ENCODE assay signal across 10 cellular contexts in genomic region chr11:82750643-82751139, GRCh38. TPM values are rescaled to one million over a fixed set of nuclear protein-coding genes. Genes with fewer than 3 reads are reported as not detected.
DNase-seq lines count a peak whose midpoint lies in the region; ATAC-seq and TF ChIP-seq lines count a peak whose summit lies in the region.
"Had no signal": no experiment of that assay in that cellular context is flagged by ENCODE, and none has a peak within 500 bp of the region (broad histone marks: within the 10 kb centered on the region; RNA-seq: fewer than 3 reads in every experiment).

No MANE protein-coding gene starts in this region.

- no peak overlapping the region for H3K4me3 ChIP-seq in right lobe of liver
- H3K4me3 ChIP-seq: cardiac muscle cell had no signal

- no peak for TF ChIP-seq CTCF in right lobe of liver (IDR thresholded peaks at IDR 0.05)

- no peak for TF ChIP-seq POLR2A in right lobe of liver (IDR thresholded peaks at IDR 0.05)

- ATAC-seq in HG02610 (IDR thresholded peaks at IDR 0.05; ENCODE audit: unreplicated experiment) (peak; percentile 78), SK-N-SH treated with all-trans-retinoic acid at 6 μM for 48 hours (peak; percentile 66), right lobe of liver (no peak), GM21381 (IDR thresholded peaks at IDR 0.05; ENCODE audit: unreplicated experiment) (no peak)

- H3K4me1 ChIP-seq in right lobe of liver: no peaks in the 10 kb centered on the region
- H3K4me1 ChIP-seq: parathyroid adenoma had no signal

- no peaks in the 10 kb centered on the region for H3K9me3 ChIP-seq in right lobe of liver

- no peak overlapping the region for H3K27ac ChIP-seq in right lobe of liver
- H3K27ac ChIP-seq: cardiac muscle cell, parathyroid adenoma had no signal

- no peaks in the 10 kb centered on the region for H3K27me3 ChIP-seq in right lobe of liver
- H3K27me3 ChIP-seq: cardiac muscle cell had no signal

- no peaks in the 10 kb centered on the region for H3K36me3 ChIP-seq in right lobe of liver
- H3K36me3 ChIP-seq: cardiac muscle cell had no signal

- 39% methylated on average over 7 of the region's 9 CpGs for WGBS in right lobe of liver (ENCODE audit: insufficient coverage, low coverage, low lambda C conversion rate, missing lambda C conversion rate)

- peak; percentile 61 for DNase-seq in Daoy (ENCODE audit: low read depth)
- peak; percentile 5 to 47 for DNase-seq in lung microvascular endothelial cell (ENCODE audit: low read depth in 2 of 2)
- no peak for DNase-seq in right lobe of liver
- no peak for DNase-seq in CD1c-positive myeloid dendritic cell (ENCODE audit: extremely low spot score)
- no peak for DNase-seq in SW 1271 (lab: John Stamatoyannopoulos, UW)

- intact Hi-C loops in right lobe of liver (cut with DNase I): no loop called here

TF ChIP-seq in SK-N-SH treated with all-trans-retinoic acid at 6 μM for 48 hours, 23 proteins besides CTCF, POLR2A, EP300 and RAD21:
- no peak for TF ChIP-seq ISL1 (CRISPR knock-in tag; IDR thresholded peaks at IDR 0.05)
- peak; percentile 50; the same call in 1 of the 2 replicates for TF ChIP-seq TSHZ2 (CRISPR knock-in tag; IDR thresholded peaks at IDR 0.05)
- TF ChIP-seq TCF4 (CRISPR knock-in tag; IDR thresholded peaks at IDR 0.05; ENCODE audit: borderline replicate concordance): 0 out of 2 replicates have a peak, but pooled peaks have one; percentile 46

RNA-seq across cellular contexts. Expression of gene FAM181B, which starts 17.0 kb away (rescaled TPM):
- total RNA-seq in Daoy (2014; rRNA removed; shearing (Covaris generic)): 0.23 TPM in 1 of 2 replicates, not detected in the other
- total RNA-seq in lung microvascular endothelial cell (not detected in 2 replicates), right lobe of liver (not detected)

Comparison
In these comparisons a context has a peak if more than half of its experiments do, and no peak if none do; other contexts are left out.
1. DNase-seq: peak in Daoy (single experiment) and lung microvascular endothelial cell (2 of 2); none in right lobe of liver (0 of 3), CD1c-positive myeloid dendritic cell (single experiment) and SW 1271 (0 of 2).
2. ATAC-seq: peak in HG02610 (single experiment) and SK-N-SH treated with all-trans-retinoic acid at 6 μM for 48 hours (single experiment); none in right lobe of liver (0 of 4) and GM21381 (single experiment).